In the genomic region with DNA sequence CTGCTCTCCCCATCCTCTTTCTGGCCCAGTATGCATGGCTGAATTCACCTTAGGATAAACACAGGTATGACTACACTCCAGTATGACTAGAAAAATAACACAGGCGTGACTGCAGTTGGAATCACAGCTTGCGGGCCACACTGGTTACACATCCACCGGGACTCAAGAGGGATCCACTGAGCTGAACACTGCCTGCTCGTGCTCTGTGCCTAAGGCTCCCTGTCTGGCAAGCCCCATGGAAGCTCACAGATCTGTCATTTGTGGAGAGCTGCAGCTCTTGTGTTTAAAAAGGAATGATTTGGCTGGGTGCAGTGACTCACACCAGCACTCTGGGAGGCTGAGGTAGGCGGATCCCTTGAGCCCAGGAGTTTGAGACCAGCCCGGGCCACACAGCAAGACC, we compare ENCODE assay signal across 9 cellular contexts. TPM values are rescaled to one million over a fixed set of nuclear protein-coding genes. Genes with fewer than 3 reads are reported as not detected.
DNase-seq lines count a peak whose midpoint lies in the region; ATAC-seq and TF ChIP-seq lines count a peak whose summit lies in the region.
"Had no signal": no experiment of that assay in that cellular context is flagged by ENCODE, and none has a peak within 500 bp of the region (broad histone marks: within the 10 kb centered on the region; RNA-seq: fewer than 3 reads in every experiment).

No MANE protein-coding gene starts in this region.

- POLR2A ChIA-PET in CD8-positive, alpha-beta T cell (lab: Charles Lee): interaction anchor here (1.0 kb wide), 1 partner anchor 11 kb away, joined by 3 read pairs; no protein-coding TSS in a partner anchor
- POLR2A ChIA-PET in IMR-90 (lab: Charles Lee; ENCODE audit: unreplicated experiment) (no interaction called here), T-cell (lab: Charles Lee) (no interaction called here)

- no peak overlapping the region for H2BK5ac ChIP-seq in IMR-90 (ENCODE audit: low read depth, low read length, poor library complexity, severe bottlenecking)
- no peak overlapping the region for H2BK5ac ChIP-seq in mesenchymal stem cell (ENCODE audit: low read depth, low read length, poor library complexity, severe bottlenecking)

- no peak overlapping the region for H3K9ac ChIP-seq in IMR-90 (ENCODE audit: low read depth, low read length)
- H3K9ac ChIP-seq in mesenchymal stem cell (ENCODE audit: low read length): no peak overlapping the region

- intact Hi-C loops in CD8-positive, alpha-beta T cell (cut with DNase I, micrococcal nuclease): loop anchor here in 1 of 2 experiments (5.0 kb wide), 1 partner anchor 43 kb away; no protein-coding TSS in a partner anchor
- intact Hi-C loops in IMR-90 (cut with micrococcal nuclease) (loop anchor here (5.0 kb wide), 1 partner anchor 68 kb away; no protein-coding TSS in a partner anchor), lower lobe of right lung (cut with DNase I) (no loop called here)

- no peaks in the 10 kb centered on the region for H3K9me3 ChIP-seq in CD8-positive, alpha-beta T cell (ENCODE audit: low read length)
- H3K9me3 ChIP-seq in IMR-90 (ENCODE audit: control insufficient read depth, insufficient read depth, low read length): no peaks in the 10 kb centered on the region
- H3K9me3 ChIP-seq in mesenchymal stem cell (ENCODE audit: control insufficient read depth, low read length): no peaks in the 10 kb centered on the region
- no peaks in the 10 kb centered on the region for H3K9me3 ChIP-seq in lower lobe of right lung

- no peak for TF ChIP-seq CTCF in CD8-positive, alpha-beta T cell (IDR thresholded peaks at IDR 0.05)
- TF ChIP-seq CTCF in IMR-90 (conservative IDR thresholded peaks at IDR 0.05; ENCODE audit: low read depth, low read length) (0 out of 2 replicates have a peak, but pooled peaks have one; percentile 19), cardiac fibroblast (IDR thresholded peaks at IDR 0.05; ENCODE audit: low read depth, low read length) (no peak), lower lobe of right lung (IDR thresholded peaks at IDR 0.05) (no peak)

- peaks cover 34% of the 10 kb centered on the region for H3K36me3 Mint-ChIP-seq in CD8-positive, alpha-beta T cell
- H3K36me3 Mint-ChIP-seq in T-cell: peaks cover 36% of the 10 kb centered on the region

- H3K18ac ChIP-seq in IMR-90 (ENCODE audit: low read depth, low read length) (no peak overlapping the region), mesenchymal stem cell (ENCODE audit: low read depth in 1 of 2, low read length in 2 of 2) (no peak overlapping the region)

- peak overlapping the region; percentile 67; the same call in 1 of the 2 replicates for H2AK5ac ChIP-seq in IMR-90 (ENCODE audit: low read depth, low read length)
- H2AK5ac ChIP-seq in mesenchymal stem cell (ENCODE audit: low read length, severe bottlenecking): no peak overlapping the region

- H3K56ac ChIP-seq in IMR-90 (ENCODE audit: extremely low read depth, insufficient read depth, low read length): no peak overlapping the region

- DNase-seq in CD8-positive, alpha-beta T cell: no peak
- DNase-seq in IMR-90 (peak; percentile 82), cardiac fibroblast (ENCODE audit: low read depth in 2 of 2) (peak; percentile 54 to 56), mesenchymal stem cell (peak; percentile 61), NK-92 (lab: John Stamatoyannopoulos, UW; ENCODE audit: unreplicated experiment) (no peak), lower lobe of right lung (no peak), T-cell (no peak)
- DNase-seq: activated CD8-positive, alpha-beta T cell treated with anti-CD3 and anti-CD28 coated beads for 36 hours had no signal

- no CpG with 5 or more reads among the region's 6 CpGs for WGBS in IMR-90 (ENCODE audit: extremely low coverage in 2 of 2, insufficient read length in 1 of 2), 2 experiments
- 83% methylated on average over 6 of the region's 6 CpGs for WGBS in mesenchymal stem cell

- H3K4me1 Mint-ChIP-seq in CD8-positive, alpha-beta T cell (ENCODE audit: low read depth): peaks cover 64% of the 10 kb centered on the region
- H3K4me1 Mint-ChIP-seq in T-cell: peaks cover 67 to 84% (median 72%) of the 10 kb centered on the region in 3 donors

- in situ Hi-C loops in IMR-90 (cut with MboI; ENCODE audit: low sequenced_read_pairs): no loop called here

- H4K20me1 ChIP-seq in IMR-90 (ENCODE audit: insufficient read depth, low read length): peaks cover 65% of the 10 kb centered on the region

- no peak overlapping the region for H3K4me3 Mint-ChIP-seq in CD8-positive, alpha-beta T cell
- H3K4me3 Mint-ChIP-seq in T-cell: no peak overlapping the region
- H3K4me3 Mint-ChIP-seq: activated CD8-positive, alpha-beta T cell treated with anti-CD3 and anti-CD28 coated beads for 36 hours had no signal

- no peaks in the 10 kb centered on the region for H3K27me3 ChIP-seq in CD8-positive, alpha-beta T cell (ENCODE audit: insufficient read depth, low read length)
- H3K27me3 ChIP-seq in IMR-90 (ENCODE audit: control insufficient read depth, insufficient read depth, low read length) (no peaks in the 10 kb centered on the region), mesenchymal stem cell (ENCODE audit: control insufficient read depth in 1 of 2, insufficient read depth in 1 of 2, low read length in 2 of 2) (no peaks in the 10 kb centered on the region), lower lobe of right lung (ENCODE audit: low read depth) (no peaks in the 10 kb centered on the region)

- peak overlapping the region; percentile 33 for H2AK9ac ChIP-seq in IMR-90 (replicated peaks; ENCODE audit: low read depth, low read length, poor library complexity)

- no peak overlapping the region for H2BK12ac ChIP-seq in mesenchymal stem cell (ENCODE audit: low read length in 2 of 2)

- H3K14ac ChIP-seq in IMR-90 (replicated peaks; ENCODE audit: low read depth, low read length) (no peak overlapping the region), mesenchymal stem cell (ENCODE audit: low read length in 2 of 2) (peak overlapping the region in 1 of 2 experiments; percentile 26)

- H2BK20ac ChIP-seq in IMR-90 (ENCODE audit: low read depth, low read length): no peak overlapping the region

- H2BK120ac ChIP-seq in IMR-90 (ENCODE audit: low read depth, low read length) (peak overlapping the region; percentile 32; the same call in 1 of the 2 replicates), mesenchymal stem cell (ENCODE audit: low read depth, low read length) (no peak overlapping the region)

- H4K91ac ChIP-seq in IMR-90 (ENCODE audit: insufficient read depth, low read depth, low read length): peak overlapping the region; percentile 15; the same call in 1 of the 2 replicates
- H4K91ac ChIP-seq in mesenchymal stem cell (ENCODE audit: low read length): peak overlapping the region; percentile 66

- no peak overlapping the region for H4K8ac ChIP-seq in IMR-90 (ENCODE audit: low read depth in 2 of 2, low read length in 2 of 2)
- H4K8ac ChIP-seq in mesenchymal stem cell (ENCODE audit: low read length): peak overlapping the region; percentile 83

- BruUV-seq in IMR-90 (replicated peaks; lab: Mats Ljungman, UMichigan): no TSS peak

- dilution Hi-C loops in IMR-90 (cut with HindIII; ENCODE audit: low sequenced_read_pairs, unreplicated experiment): no loop called here

- peaks cover 31% of the 10 kb centered on the region for H3K9me1 ChIP-seq in IMR-90 (ENCODE audit: insufficient read depth, low read length)

- peak; percentile 40 for TF ChIP-seq RAD21 in IMR-90 (IDR thresholded peaks at IDR 0.05; ENCODE audit: low read length)

- no peaks in the 10 kb centered on the region for H3K36me3 ChIP-seq in CD8-positive, alpha-beta T cell (ENCODE audit: insufficient read depth, low read length)
- H3K36me3 ChIP-seq in IMR-90 (ENCODE audit: control insufficient read depth, insufficient read depth, low read length): peaks cover under 1% of the 10 kb centered on the region; the same call in 1 of the 2 replicates
- peaks cover 0 to 9% of the 10 kb centered on the region in 2 experiments for H3K36me3 ChIP-seq in mesenchymal stem cell (ENCODE audit: control insufficient read depth in 1 of 2, insufficient read depth in 2 of 2, low read depth in 1 of 2, low read length in 2 of 2)
- H3K36me3 ChIP-seq in lower lobe of right lung: no peaks in the 10 kb centered on the region

- H3K4me2 ChIP-seq in IMR-90 (ENCODE audit: low read depth, low read length): no peak overlapping the region
- H3K4me2 ChIP-seq in mesenchymal stem cell (ENCODE audit: low read length, poor library complexity, severe bottlenecking): no peak overlapping the region

- H3K4me3 ChIP-seq in CD8-positive, alpha-beta T cell (ENCODE audit: low read depth, low read length): no peak overlapping the region
- H3K4me3 ChIP-seq in IMR-90 (ENCODE audit: insufficient read depth, low read depth, low read length): no peak overlapping the region
- no peak overlapping the region for H3K4me3 ChIP-seq in cardiac fibroblast (replicated peaks in 1 of 2; ENCODE audit: low read depth in 2 of 2, low read length in 2 of 2)
- no peak overlapping the region for H3K4me3 ChIP-seq in mesenchymal stem cell (ENCODE audit: insufficient read depth in 1 of 2, low read depth in 1 of 2, low read length in 2 of 2)
- no peak overlapping the region for H3K4me3 ChIP-seq in lower lobe of right lung

- CTCF ChIA-PET in CD8-positive, alpha-beta T cell (lab: Charles Lee): interaction anchor here (1.2 to 2.1 kb wide), 4 partner anchors 13 to 49 kb away, joined by 3 to 6 read pairs (median 3); no protein-coding TSS in a partner anchor
- CTCF ChIA-PET in IMR-90 (lab: Yijun Ruan, JAX): interaction anchor here (0.6 to 1.0 kb wide), 2 partner anchors 11 to 237 kb away, joined by 3 to 4 read pairs; no protein-coding TSS in a partner anchor
- CTCF ChIA-PET in T-cell (lab: Charles Lee): interaction anchor here in 1 of 2 donors (1.1 kb wide), 1 partner anchor 12 kb away, joined by 6 read pairs; no protein-coding TSS in a partner anchor

- H3K4ac ChIP-seq in IMR-90 (ENCODE audit: low read depth, low read length) (peak overlapping the region; percentile 54), mesenchymal stem cell (ENCODE audit: low read depth in 1 of 2, low read length in 2 of 2) (no peak overlapping the region)

- no peak for TF ChIP-seq POLR2A in IMR-90 (IDR thresholded peaks at IDR 0.05; ENCODE audit: low read depth, low read length)

- H3K23ac ChIP-seq in IMR-90 (ENCODE audit: low read depth, low read length) (0 out of 2 replicates have a peak overlapping the region, but pooled peaks have one; percentile 19), mesenchymal stem cell (ENCODE audit: low read length in 2 of 2) (no peak overlapping the region)

- no peak overlapping the region for H3K27ac ChIP-seq in CD8-positive, alpha-beta T cell (ENCODE audit: low read depth, low read length)
- H3K27ac ChIP-seq in IMR-90 (ENCODE audit: insufficient read depth, low read length): no peak overlapping the region
- H3K27ac ChIP-seq in mesenchymal stem cell (ENCODE audit: low read length, poor library complexity, severe bottlenecking): peak overlapping the region; percentile 42
- H3K27ac ChIP-seq in lower lobe of right lung: no peak overlapping the region

- H3K27me3 Mint-ChIP-seq in CD8-positive, alpha-beta T cell (ENCODE audit: low read depth): no peaks in the 10 kb centered on the region
- H3K27me3 Mint-ChIP-seq in T-cell: no peaks in the 10 kb centered on the region
- H3K27me3 Mint-ChIP-seq: activated CD8-positive, alpha-beta T cell treated with anti-CD3 and anti-CD28 coated beads for 36 hours had no signal

- H3K79me1 ChIP-seq in IMR-90 (ENCODE audit: low read depth in 1 of 2, low read length in 2 of 2): peaks cover 15 to 84% of the 10 kb centered on the region in 2 experiments
- no peaks in the 10 kb centered on the region for H3K79me1 ChIP-seq in mesenchymal stem cell (replicated peaks; ENCODE audit: low read length, poor library complexity, severe bottlenecking)

- no peak for ATAC-seq in CD8-positive, alpha-beta T cell
- ATAC-seq in IMR-90 (ENCODE audit: low read depth) (peak; percentile 89), HG03025 (IDR thresholded peaks at IDR 0.05; ENCODE audit: low FRiP score, unreplicated experiment) (no peak), lower lobe of right lung (no peak), T-cell (replicated peaks in 1 of 4) (no peak)
- ATAC-seq: activated CD8-positive, alpha-beta T cell treated with anti-CD3 and anti-CD28 coated beads for 36 hours had no signal

- H3K9me3 Mint-ChIP-seq in CD8-positive, alpha-beta T cell: no peaks in the 10 kb centered on the region
- no peaks in the 10 kb centered on the region for H3K9me3 Mint-ChIP-seq in T-cell
- H3K9me3 Mint-ChIP-seq: activated CD8-positive, alpha-beta T cell treated with anti-CD3 and anti-CD28 coated beads for 36 hours had no signal

- no peak overlapping the region for H2AFZ ChIP-seq in IMR-90 (replicated peaks; ENCODE audit: low read length, poor library complexity)
- no peak overlapping the region for H2AFZ ChIP-seq in mesenchymal stem cell (ENCODE audit: low read depth, low read length)

- H3K4me1 ChIP-seq in CD8-positive, alpha-beta T cell (ENCODE audit: insufficient read depth, low read length): peaks cover 17% of the 10 kb centered on the region
- peaks cover 19% of the 10 kb centered on the region for H3K4me1 ChIP-seq in IMR-90 (ENCODE audit: control insufficient read depth, insufficient read depth, low read length)
- H3K4me1 ChIP-seq in mesenchymal stem cell (ENCODE audit: control insufficient read depth, insufficient read depth, low read depth, low read length): peaks cover 30% of the 10 kb centered on the region
- peaks cover 19% of the 10 kb centered on the region for H3K4me1 ChIP-seq in lower lobe of right lung

- H3K27ac Mint-ChIP-seq in CD8-positive, alpha-beta T cell: peak overlapping the region; percentile 60
- no peak overlapping the region for H3K27ac Mint-ChIP-seq in T-cell
- H3K27ac Mint-ChIP-seq: activated CD8-positive, alpha-beta T cell treated with anti-CD3 and anti-CD28 coated beads for 36 hours had no signal

- H4K5ac ChIP-seq in IMR-90 (ENCODE audit: low read depth, low read length): no peak overlapping the region

- no peak overlapping the region; the same call in 2 of the 3 replicates for H2BK15ac ChIP-seq in IMR-90 (ENCODE audit: low read depth, low read length)
- H2BK15ac ChIP-seq in mesenchymal stem cell (ENCODE audit: low read depth, poor library complexity, severe bottlenecking): no peak overlapping the region

RNA-seq across cellular contexts. Expression of a gene that starts 26.8 kb away (rescaled TPM):
- total RNA-seq in CD8-positive, alpha-beta T cell: 10 to 100 TPM; 38.7 to 38.9 TPM
- 94.5 and 94.7 TPM in 2 replicates for total RNA-seq in IMR-90 (2012; rRNA removed)
- polyA plus RNA-seq in IMR-90 (2012; rRNA removed): 54.5 and 60.2 TPM in 2 replicates
- polyA plus RNA-seq in IMR-90 (2012; cell fraction: cytosol; rRNA removed): 39.0 and 52.2 TPM in 2 replicates
- 26.0 and 27.4 TPM in 2 replicates for polyA plus RNA-seq in IMR-90 (2012; cell fraction: nucleus; rRNA removed; ENCODE audit: low replicate concordance)
- polyA plus RNA-seq in mesenchymal stem cell (2013, experiment 1 of 2): 37.0 TPM
- 37.8 TPM for polyA plus RNA-seq in mesenchymal stem cell (2013, experiment 2 of 2)
- 66.2 TPM for total RNA-seq in lower lobe of right lung
- total RNA-seq in T-cell: 100 to 1,000 TPM in 1 of 5 donors, 10 to 100 TPM in 4; 84.0 to 106 (median 94.8) TPM

Comparison
In these comparisons a context has a peak if more than half of its experiments do, and no peak if none do; other contexts are left out.
1. DNase-seq: peak in IMR-90 (single experiment), cardiac fibroblast (2 of 2) and mesenchymal stem cell (single experiment); none in CD8-positive, alpha-beta T cell (0 of 7), NK-92 (single experiment), lower lobe of right lung (single experiment) and T-cell (0 of 34).